ENCODE assay signal across 12 cellular contexts in genomic region chr18:55301836-55302235, GRCh38.
DNase-seq lines count a peak whose midpoint lies in the region; ATAC-seq and TF ChIP-seq lines count a peak whose summit lies in the region.
"Had no signal": no experiment of that assay in that cellular context is flagged by ENCODE, and none has a peak within 500 bp of the region (broad histone marks: within the 10 kb centered on the region; RNA-seq: fewer than 3 reads in every experiment).

No MANE protein-coding gene starts in this region.

- peak overlapping the region; percentile 83 for H3K9ac ChIP-seq in mesenchymal stem cell (ENCODE audit: low read length)
- no peak overlapping the region for H3K9ac ChIP-seq in colonic mucosa (ENCODE audit: low read depth in 2 of 2, low read length in 2 of 2)

- no peak for ATAC-seq in GM23338
- ATAC-seq in activated B cell treated with CpG ODN at 0.5 μM for 24 hours (ENCODE audit: low read depth), result no peak
- ATAC-seq in GM18502 (IDR thresholded peaks at IDR 0.05; ENCODE audit: poor library complexity, unreplicated experiment), result no peak
- no peak for ATAC-seq in GM18498 (IDR thresholded peaks at IDR 0.05; ENCODE audit: unreplicated experiment)
- no peak for ATAC-seq in HG02759 (IDR thresholded peaks at IDR 0.05; ENCODE audit: unreplicated experiment)
- ATAC-seq: activated CD8-positive, alpha-beta T cell treated with anti-CD3 and anti-CD28 coated beads for 36 hours; CD8-positive, alpha-beta T cell; HCT116 had no signal

- no peaks in the 10 kb centered on the region for H3K36me3 ChIP-seq in GM23338 (ENCODE audit: insufficient read depth)
- H3K36me3 ChIP-seq in mesenchymal stem cell (ENCODE audit: control insufficient read depth in 1 of 2, insufficient read depth in 2 of 2, low read depth in 1 of 2, low read length in 2 of 2), result no peaks in the 10 kb centered on the region
- no peaks in the 10 kb centered on the region for H3K36me3 ChIP-seq in stomach
- no peaks in the 10 kb centered on the region for H3K36me3 ChIP-seq in colonic mucosa

- H2AFZ ChIP-seq in GM23338 (no peak overlapping the region), mesenchymal stem cell (ENCODE audit: low read depth, low read length) (no peak overlapping the region)

- H4K8ac ChIP-seq in mesenchymal stem cell (ENCODE audit: low read length), result no peak overlapping the region

- H3K4ac ChIP-seq in mesenchymal stem cell (ENCODE audit: low read depth in 1 of 2, low read length in 2 of 2), result no peak overlapping the region

- H3K9me3 Mint-ChIP-seq in GM23338 (no peaks in the 10 kb centered on the region; the same call in 2 of the 3 replicates), activated B cell treated with CpG ODN at 0.5 μM for 24 hours (no peaks in the 10 kb centered on the region)
- H3K9me3 Mint-ChIP-seq: CD8-positive, alpha-beta T cell had no signal

- no peak for TF ChIP-seq POLR2A in stomach (IDR thresholded peaks at IDR 0.05)

- DNase-seq in GM23338 (ENCODE audit: low spot score) (no peak), activated B cell treated with CpG ODN at 0.5 μM for 24 hours (no peak), mesenchymal stem cell (no peak), stomach (no peak), colonic mucosa (no peak)
- DNase-seq: activated CD8-positive, alpha-beta T cell treated with anti-CD3 and anti-CD28 coated beads for 36 hours; CD8-positive, alpha-beta T cell had no signal

- no peak overlapping the region for H2BK120ac ChIP-seq in mesenchymal stem cell (ENCODE audit: low read depth, low read length)

- 84% methylated on average over 9 of the region's 10 CpGs for WGBS in mesenchymal stem cell
- 68 to 74% (median 73%) methylated on average over 10 of the region's 10 CpGs for WGBS in stomach, 5 donors

- POLR2A ChIA-PET in activated B cell treated with CpG ODN at 0.5 μM for 24 hours (lab: Charles Lee), result interaction anchor here (0.6 to 1.7 kb wide), 7 partner anchors 8 to 220 kb away, joined by 3 to 15 read pairs (median 5); no protein-coding TSS in a partner anchor

- H3K4me1 Mint-ChIP-seq in GM23338, result peaks cover 80% of the 10 kb centered on the region
- H3K4me1 Mint-ChIP-seq in activated B cell treated with CpG ODN at 0.5 μM for 24 hours, result peaks cover 92% of the 10 kb centered on the region

- H4K91ac ChIP-seq in mesenchymal stem cell (ENCODE audit: low read length), result no peak overlapping the region

- intact Hi-C loops in activated B cell treated with CpG ODN at 0.5 μM for 24 hours (cut with micrococcal nuclease), result no loop called here
- intact Hi-C loops in stomach (cut with DNase I; ENCODE audit: low total_unique reads), result no loop called here
- intact Hi-C loops in colonic mucosa (cut with DNase I), result no loop called here

- H2BK5ac ChIP-seq in mesenchymal stem cell (ENCODE audit: low read depth, low read length, poor library complexity, severe bottlenecking), result no peak overlapping the region

- no peaks in the 10 kb centered on the region for H3K36me3 Mint-ChIP-seq in GM23338 (ENCODE audit: low read depth)
- peaks cover 38% of the 10 kb centered on the region for H3K36me3 Mint-ChIP-seq in activated B cell treated with CpG ODN at 0.5 μM for 24 hours (ENCODE audit: low read depth)
- H3K36me3 Mint-ChIP-seq: CD8-positive, alpha-beta T cell had no signal

- H3K27me3 Mint-ChIP-seq in GM23338 (ENCODE audit: insufficient read depth, low read depth, poor library complexity) (peaks cover 16% of the 10 kb centered on the region), activated B cell treated with CpG ODN at 0.5 μM for 24 hours (no peaks in the 10 kb centered on the region)
- H3K27me3 Mint-ChIP-seq: activated CD8-positive, alpha-beta T cell treated with anti-CD3 and anti-CD28 coated beads for 36 hours had no signal

- no peak overlapping the region for H3K14ac ChIP-seq in mesenchymal stem cell (ENCODE audit: low read length in 2 of 2)

- no peaks in the 10 kb centered on the region for H4K20me1 ChIP-seq in GM23338 (replicated peaks; ENCODE audit: insufficient read depth)

- CTCF ChIA-PET in activated B cell treated with CpG ODN at 0.5 μM for 24 hours (lab: Charles Lee), result no interaction called here

- H3K9me2 ChIP-seq in GM23338 (ENCODE audit: insufficient read depth), result no peaks in the 10 kb centered on the region

- H3K27ac ChIP-seq in GM23338 (ENCODE audit: low read depth), result peak overlapping the region; percentile 67
- no peak overlapping the region for H3K27ac ChIP-seq in mesenchymal stem cell (ENCODE audit: low read length, poor library complexity, severe bottlenecking)
- peak overlapping the region in 3 of 5 donors; percentile 6 to 55 (median 47) for H3K27ac ChIP-seq in stomach
- H3K27ac ChIP-seq in colonic mucosa, result no peak overlapping the region
- H3K27ac ChIP-seq: RWPE1 had no signal

- H3K9me3 ChIP-seq in mesenchymal stem cell (ENCODE audit: control insufficient read depth, low read length) (no peaks in the 10 kb centered on the region), stomach (no peaks in the 10 kb centered on the region), colonic mucosa (no peaks in the 10 kb centered on the region)

- TF ChIP-seq CTCF in GM23338 (conservative IDR thresholded peaks at IDR 0.05; ENCODE audit: low read depth in 2 of 2), result no peak
- TF ChIP-seq CTCF in activated B cell treated with CpG ODN at 0.5 μM for 24 hours (IDR thresholded peaks at IDR 0.05), result no peak
- TF ChIP-seq CTCF in stomach (IDR thresholded peaks at IDR 0.05), result no peak
- TF ChIP-seq CTCF in colonic mucosa (IDR thresholded peaks at IDR 0.05), result no peak

- no peak overlapping the region for H2BK15ac ChIP-seq in mesenchymal stem cell (ENCODE audit: low read depth, poor library complexity, severe bottlenecking)

- no peak overlapping the region for H2BK12ac ChIP-seq in mesenchymal stem cell (ENCODE audit: low read length in 2 of 2)

- peaks cover 20% of the 10 kb centered on the region for H3K79me1 ChIP-seq in mesenchymal stem cell (replicated peaks; ENCODE audit: low read length, poor library complexity, severe bottlenecking)

- TF ChIP-seq EP300 in stomach (IDR thresholded peaks at IDR 0.05), result no peak

- H3K4me1 ChIP-seq in GM23338 (ENCODE audit: insufficient read depth) (peaks cover 70% of the 10 kb centered on the region), mesenchymal stem cell (ENCODE audit: control insufficient read depth, insufficient read depth, low read depth, low read length) (no peaks in the 10 kb centered on the region), stomach (peaks cover 0 to 26% (median 12%) of the 10 kb centered on the region in 4 donors), colonic mucosa (no peaks in the 10 kb centered on the region)

- peak overlapping the region; percentile 39 for H3K27ac Mint-ChIP-seq in GM23338
- peak overlapping the region; percentile 47 for H3K27ac Mint-ChIP-seq in activated B cell treated with CpG ODN at 0.5 μM for 24 hours
- H3K27ac Mint-ChIP-seq: activated CD8-positive, alpha-beta T cell treated with anti-CD3 and anti-CD28 coated beads for 36 hours; CD8-positive, alpha-beta T cell had no signal

- H3K4me2 ChIP-seq in GM23338 (peak overlapping the region; percentile 42), mesenchymal stem cell (ENCODE audit: low read length, poor library complexity, severe bottlenecking) (no peak overlapping the region)

- H3K4me3 ChIP-seq in GM23338 (no peak overlapping the region), mesenchymal stem cell (ENCODE audit: insufficient read depth in 1 of 2, low read depth in 1 of 2, low read length in 2 of 2) (peak overlapping the region in 1 of 2 experiments; percentile 75), stomach (peak overlapping the region in 1 of 4 donors; percentile 1), colonic mucosa (no peak overlapping the region)

- H3K27me3 ChIP-seq in GM23338 (ENCODE audit: insufficient read depth) (no peaks in the 10 kb centered on the region), mesenchymal stem cell (ENCODE audit: control insufficient read depth in 1 of 2, insufficient read depth in 1 of 2, low read length in 2 of 2) (no peaks in the 10 kb centered on the region), stomach (no peaks in the 10 kb centered on the region), colonic mucosa (no peaks in the 10 kb centered on the region)

- peaks cover 2% of the 10 kb centered on the region; the same call in 1 of the 2 replicates for H3F3A ChIP-seq in GM23338 (replicated peaks; ENCODE audit: low read depth)

- no peak overlapping the region for H3K18ac ChIP-seq in mesenchymal stem cell (ENCODE audit: low read depth in 1 of 2, low read length in 2 of 2)

- H3K79me2 ChIP-seq in GM23338 (replicated peaks; ENCODE audit: insufficient read depth), result peaks cover 61% of the 10 kb centered on the region

- H3K4me3 Mint-ChIP-seq in GM23338 (peak overlapping the region; percentile 11; the same call in 1 of the 3 replicates), activated B cell treated with CpG ODN at 0.5 μM for 24 hours (peak overlapping the region; percentile 26)
- H3K4me3 Mint-ChIP-seq: activated CD8-positive, alpha-beta T cell treated with anti-CD3 and anti-CD28 coated beads for 36 hours; CD8-positive, alpha-beta T cell had no signal

- no peak overlapping the region for H2AK5ac ChIP-seq in mesenchymal stem cell (ENCODE audit: low read length, severe bottlenecking)

- H3K23ac ChIP-seq in mesenchymal stem cell (ENCODE audit: low read length in 2 of 2), result no peak overlapping the region

Comparison
In these comparisons a context has a peak if more than half of its experiments do, and no peak if none do; other contexts are left out.
1. H3K27ac ChIP-seq: peak in GM23338 (single experiment) and stomach (3 of 5); none in mesenchymal stem cell (single experiment) and colonic mucosa (single experiment).